ENCODE assay signal across 1 cellular context in genomic region chr2:230767862-230768388, GRCh38.
TF ChIP-seq lines count a peak whose summit lies in the region.

No MANE protein-coding gene starts in this region.

TF ChIP-seq in WTC11, 78 proteins besides CTCF, POLR2A, EP300 and RAD21 (continued from another document):
- TF ChIP-seq, protein P1, sequence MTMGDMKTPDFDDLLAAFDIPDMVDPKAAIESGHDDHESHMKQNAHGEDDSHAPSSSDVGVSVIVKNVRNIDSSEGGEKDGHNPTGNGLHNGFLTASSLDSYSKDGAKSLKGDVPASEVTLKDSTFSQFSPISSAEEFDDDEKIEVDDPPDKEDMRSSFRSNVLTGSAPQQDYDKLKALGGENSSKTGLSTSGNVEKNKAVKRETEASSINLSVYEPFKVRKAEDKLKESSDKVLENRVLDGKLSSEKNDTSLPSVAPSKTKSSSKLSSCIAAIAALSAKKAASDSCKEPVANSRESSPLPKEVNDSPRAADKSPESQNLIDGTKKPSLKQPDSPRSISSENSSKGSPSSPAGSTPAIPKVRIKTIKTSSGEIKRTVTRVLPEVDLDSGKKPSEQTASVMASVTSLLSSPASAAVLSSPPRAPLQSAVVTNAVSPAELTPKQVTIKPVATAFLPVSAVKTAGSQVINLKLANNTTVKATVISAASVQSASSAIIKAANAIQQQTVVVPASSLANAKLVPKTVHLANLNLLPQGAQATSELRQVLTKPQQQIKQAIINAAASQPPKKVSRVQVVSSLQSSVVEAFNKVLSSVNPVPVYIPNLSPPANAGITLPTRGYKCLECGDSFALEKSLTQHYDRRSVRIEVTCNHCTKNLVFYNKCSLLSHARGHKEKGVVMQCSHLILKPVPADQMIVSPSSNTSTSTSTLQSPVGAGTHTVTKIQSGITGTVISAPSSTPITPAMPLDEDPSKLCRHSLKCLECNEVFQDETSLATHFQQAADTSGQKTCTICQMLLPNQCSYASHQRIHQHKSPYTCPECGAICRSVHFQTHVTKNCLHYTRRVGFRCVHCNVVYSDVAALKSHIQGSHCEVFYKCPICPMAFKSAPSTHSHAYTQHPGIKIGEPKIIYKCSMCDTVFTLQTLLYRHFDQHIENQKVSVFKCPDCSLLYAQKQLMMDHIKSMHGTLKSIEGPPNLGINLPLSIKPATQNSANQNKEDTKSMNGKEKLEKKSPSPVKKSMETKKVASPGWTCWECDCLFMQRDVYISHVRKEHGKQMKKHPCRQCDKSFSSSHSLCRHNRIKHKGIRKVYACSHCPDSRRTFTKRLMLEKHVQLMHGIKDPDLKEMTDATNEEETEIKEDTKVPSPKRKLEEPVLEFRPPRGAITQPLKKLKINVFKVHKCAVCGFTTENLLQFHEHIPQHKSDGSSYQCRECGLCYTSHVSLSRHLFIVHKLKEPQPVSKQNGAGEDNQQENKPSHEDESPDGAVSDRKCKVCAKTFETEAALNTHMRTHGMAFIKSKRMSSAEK (CRISPR knock-in tag; IDR thresholded peaks at IDR 0.05; ENCODE audit: borderline replicate concordance): no peak
- TF ChIP-seq ZNF671 (CRISPR knock-in tag; IDR thresholded peaks at IDR 0.05) (no peak), CREM (CRISPR knock-in tag; IDR thresholded peaks at IDR 0.05) (no peak), TEAD4 (CRISPR knock-in tag; IDR thresholded peaks at IDR 0.05) (no peak), SOX15 (CRISPR knock-in tag; IDR thresholded peaks at IDR 0.05) (no peak)
